19 cellular contexts compared by ENCODE assay signal in the genomic region with DNA sequence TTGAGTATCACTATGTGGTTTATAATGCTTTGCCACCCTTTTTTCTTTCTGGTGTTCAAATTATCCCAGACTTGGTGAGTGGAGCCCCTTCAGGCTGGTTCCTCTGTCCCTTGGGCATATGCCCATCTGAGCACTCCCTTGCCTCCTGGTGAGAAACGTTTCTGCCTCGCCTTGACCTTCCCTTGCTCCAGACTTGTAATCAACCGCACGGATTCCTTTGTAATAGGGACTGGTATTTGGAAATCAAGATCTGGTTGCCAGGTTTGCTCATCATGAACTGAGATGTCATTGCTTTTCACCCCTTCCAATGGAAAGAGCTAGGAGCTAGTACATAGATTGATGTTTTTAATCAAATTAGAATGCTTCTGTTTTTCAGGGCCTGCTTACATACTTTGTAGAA. TPM values are rescaled to one million over a fixed set of nuclear protein-coding genes. Genes with fewer than 3 reads are reported as not detected.
DNase-seq lines count a peak whose midpoint lies in the region; TF ChIP-seq lines count a peak whose summit lies in the region.
"Had no signal": no experiment of that assay in that cellular context is flagged by ENCODE, and none has a peak within 500 bp of the region (broad histone marks: within the 10 kb centered on the region; RNA-seq: fewer than 3 reads in every experiment).

No MANE protein-coding gene starts in this region.

- H3K4me3 ChIP-seq in epithelial cell of esophagus (ENCODE audit: low read length) (no peak overlapping the region), skeletal muscle satellite cell (ENCODE audit: low read length) (no peak overlapping the region)
- H3K4me3 ChIP-seq: HAP-1, right atrium auricular region, testis had no signal

- H3K36me3 ChIP-seq in skeletal muscle satellite cell (ENCODE audit: insufficient read depth, low read length) = no peaks in the 10 kb centered on the region
- H3K36me3 ChIP-seq: HAP-1, right atrium auricular region had no signal

- no peak overlapping the region for H3K9ac ChIP-seq in skeletal muscle satellite cell (ENCODE audit: low read depth, low read length)

- CTCF ChIA-PET in RWPE1 (lab: Yijun Ruan, JAX) = no interaction called here

- no peak overlapping the region for H3K27ac ChIP-seq in RWPE1

- no peaks in the 10 kb centered on the region for H3K9me3 ChIP-seq in skeletal muscle satellite cell (replicated peaks; ENCODE audit: low read length)
- H3K9me3 ChIP-seq: HAP-1, right atrium auricular region, testis had no signal

- POLR2A ChIA-PET in RWPE1 (lab: Yijun Ruan, JAX; ENCODE audit: low non-redundant PET) = no interaction called here

- no peaks in the 10 kb centered on the region for H3K27me3 ChIP-seq in skeletal muscle satellite cell (ENCODE audit: control insufficient read depth, insufficient read depth, low read length)
- H3K27me3 ChIP-seq: right atrium auricular region, testis had no signal

- no peak for TF ChIP-seq CTCF in RWPE1 (conservative IDR thresholded peaks at IDR 0.05; ENCODE audit: low read depth)
- TF ChIP-seq CTCF in epithelial cell of esophagus (IDR thresholded peaks at IDR 0.05; ENCODE audit: insufficient read depth, low read depth, low read length, missing control alignments) = no peak

- H3K4me2 ChIP-seq in skeletal muscle satellite cell (ENCODE audit: low read length) = peak overlapping the region; percentile 16

- peaks cover 42% of the 10 kb centered on the region for H3K4me1 ChIP-seq in skeletal muscle satellite cell (ENCODE audit: control insufficient read depth, insufficient read depth, low read length)

- DNase-seq in EH (ENCODE audit: low read depth) (peak; percentile 52), RWPE1 (ENCODE audit: low spot score) (peak; percentile 21), epithelial cell of esophagus (ENCODE audit: low read depth) (peak; percentile 45), GDM1 (lab: John Stamatoyannopoulos, UW) (no peak), middle frontal gyrus (ENCODE audit: extremely low spot score, low spot score) (no peak)
- DNase-seq in activated CD4-positive, alpha-beta T cell treated with anti-CD3 and anti-CD28 coated beads for 48 hours = no peak
- DNase-seq: activated CD8-positive, alpha-beta memory T cell treated with anti-CD3 and anti-CD28 coated beads, Interleukin-2, amount 10 ng/mL, durations not matched to agents 7 days and 5 days; activated naive CD4-positive, alpha-beta T cell treated with anti-CD3 and anti-CD28 coated beads for 36 hours; CD4-positive, alpha-beta memory T cell; endodermal cell; NCI-H2081 treated with DMSO at 0.1 percent for 48 hours; RPMI8226; stimulated activated CD4-positive, alpha-beta T cell treated with anti-CD3 and anti-CD28 coated beads, Interleukin-4, amount 100 ng/mL, for 1 hour; stimulated activated CD8-positive, alpha-beta memory T cell treated with anti-CD3 and anti-CD28 coated beads, Interleukin-4, amount 100 ng/mL, for 48 hours; T-cell had no signal

RNA-seq across cellular contexts. Expression of a gene that starts 43.7 kb away (rescaled TPM):
- 25.1 and 27.9 TPM in 2 replicates for total RNA-seq in skeletal muscle satellite cell (2012; rRNA removed)

Comparison
In these comparisons a context has a peak if more than half of its experiments do, and no peak if none do; other contexts are left out.
1. DNase-seq: peak in EH (single experiment), RWPE1 (single experiment) and epithelial cell of esophagus (single experiment); none in GDM1 (single experiment), activated CD4-positive, alpha-beta T cell treated with anti-CD3 and anti-CD28 coated beads for 48 hours (single experiment) and middle frontal gyrus (single experiment).